ENCODE assay signal across 25 cellular contexts in genomic region chr11:14623036-14623435, GRCh38. TPM values are rescaled to one million over a fixed set of nuclear protein-coding genes. Genes with fewer than 3 reads are reported as not detected.
DNase-seq lines count a peak whose midpoint lies in the region; ATAC-seq and TF ChIP-seq lines count a peak whose summit lies in the region.
"Had no signal": no experiment of that assay in that cellular context is flagged by ENCODE, and none has a peak within 500 bp of the region (broad histone marks: within the 10 kb centered on the region; RNA-seq: fewer than 3 reads in every experiment).

No MANE protein-coding gene starts in this region.

- intact Hi-C loops in activated CD4-positive, alpha-beta memory T cell treated with anti-CD3 and anti-CD28 coated beads for 36 hours (cut with micrococcal nuclease): no loop called here
- intact Hi-C loops in sigmoid colon (cut with DNase I): loop anchor here (5.0 kb wide), 1 partner anchor 66 kb away; no protein-coding TSS in a partner anchor
- intact Hi-C loops in left colon (cut with DNase I, micrococcal nuclease): no loop called here

- H3K79me2 ChIP-seq in Loucy (ENCODE audit: insufficient read depth, low read length): no peaks in the 10 kb centered on the region

- ATAC-seq in left colon: no peak
- ATAC-seq: A549; effector memory CD8-positive, alpha-beta T cell had no signal

- peaks cover 4% of the 10 kb centered on the region for H4K20me1 ChIP-seq in Loucy (ENCODE audit: insufficient read depth, low read length, poor library complexity, severe bottlenecking)

- H3K9ac ChIP-seq in Loucy (ENCODE audit: low read depth, low read length, poor library complexity, severe bottlenecking) (no peak overlapping the region), endodermal cell (ENCODE audit: extremely low read depth, low read length, poor library complexity, severe bottlenecking) (no peak overlapping the region)

- no peaks in the 10 kb centered on the region for H3K27me3 ChIP-seq in Loucy (ENCODE audit: insufficient read depth, low read length, poor library complexity, severe bottlenecking)
- H3K27me3 ChIP-seq in endodermal cell (ENCODE audit: control insufficient read depth, insufficient read depth, low read length, poor library complexity, severe bottlenecking): no peaks in the 10 kb centered on the region
- no peaks in the 10 kb centered on the region for H3K27me3 ChIP-seq in sigmoid colon
- H3K27me3 ChIP-seq: BE2C, colonic mucosa, tibial nerve had no signal

- no peaks in the 10 kb centered on the region for H3F3A ChIP-seq in Loucy (ENCODE audit: low read depth)

- 94 to 100% methylated on average over 1 to 3 of the region's 3 CpGs for WGBS in endodermal cell (ENCODE audit: insufficient coverage in 1 of 2, insufficient read length in 1 of 2), 2 experiments
- WGBS in sigmoid colon, 2 donors: 95 to 97% methylated on average over 3 of the region's 3 CpGs

- no peaks in the 10 kb centered on the region for H3K9me2 ChIP-seq in Loucy (replicated peaks; ENCODE audit: low read depth, low read length)

- no peaks in the 10 kb centered on the region for H3K9me3 Mint-ChIP-seq in activated CD4-positive, alpha-beta memory T cell treated with anti-CD3 and anti-CD28 coated beads for 36 hours
- peaks cover 18% of the 10 kb centered on the region for H3K9me3 Mint-ChIP-seq in activated CD4-positive, alpha-beta memory T cell treated with anti-CD3 and anti-CD28 coated beads, Interleukin-2, amount 10 ng/mL, durations not matched to agents 7 days and 5 days
- H3K9me3 Mint-ChIP-seq in endodermal cell: no peaks in the 10 kb centered on the region
- H3K9me3 Mint-ChIP-seq: effector memory CD8-positive, alpha-beta T cell; stimulated activated naive CD8-positive, alpha-beta T cell treated with anti-CD3 and anti-CD28 coated beads, Interleukin-15, Interleukin-2, amounts not matched to agents 100 ng/mL and 50 ng/mL, for 24 hours had no signal

- H3K9me3 ChIP-seq in Loucy (ENCODE audit: insufficient read depth, low read depth, low read length) (no peaks in the 10 kb centered on the region), endodermal cell (ENCODE audit: control insufficient read depth, low read length) (no peaks in the 10 kb centered on the region), sigmoid colon (no peaks in the 10 kb centered on the region)
- H3K9me3 ChIP-seq: A549, BE2C, colonic mucosa, tibial nerve had no signal

- no peak for TF ChIP-seq EP300 in sigmoid colon (IDR thresholded peaks at IDR 0.05)

- no peak overlapping the region for H3K4me3 Mint-ChIP-seq in activated CD4-positive, alpha-beta memory T cell treated with anti-CD3 and anti-CD28 coated beads for 36 hours
- H3K4me3 Mint-ChIP-seq in activated CD4-positive, alpha-beta memory T cell treated with anti-CD3 and anti-CD28 coated beads, Interleukin-2, amount 10 ng/mL, durations not matched to agents 7 days and 5 days: no peak overlapping the region
- no peak overlapping the region for H3K4me3 Mint-ChIP-seq in endodermal cell
- H3K4me3 Mint-ChIP-seq: brain; effector memory CD8-positive, alpha-beta T cell; naive B cell; stimulated activated naive CD8-positive, alpha-beta T cell treated with anti-CD3 and anti-CD28 coated beads, Interleukin-15, Interleukin-2, amounts not matched to agents 100 ng/mL and 50 ng/mL, for 24 hours had no signal

- POLR2A ChIA-PET in activated CD4-positive, alpha-beta memory T cell treated with anti-CD3 and anti-CD28 coated beads for 36 hours (lab: Charles Lee): no interaction called here
- POLR2A ChIA-PET in activated CD4-positive, alpha-beta memory T cell treated with anti-CD3 and anti-CD28 coated beads, Interleukin-2, amount 10 ng/mL, durations not matched to agents 7 days and 5 days (lab: Charles Lee): interaction anchor here (1.4 kb wide), 1 partner anchor 44 kb away, joined by 3 read pairs; no protein-coding TSS in a partner anchor

- H3K4me2 ChIP-seq in Loucy (ENCODE audit: low read depth, low read length, poor library complexity, severe bottlenecking): no peak overlapping the region
- H3K4me2 ChIP-seq: A549 had no signal

- no peak for TF ChIP-seq POLR2A in sigmoid colon (IDR thresholded peaks at IDR 0.05)

- no peaks in the 10 kb centered on the region for H3K27me3 Mint-ChIP-seq in activated CD4-positive, alpha-beta memory T cell treated with anti-CD3 and anti-CD28 coated beads for 36 hours
- no peaks in the 10 kb centered on the region for H3K27me3 Mint-ChIP-seq in activated CD4-positive, alpha-beta memory T cell treated with anti-CD3 and anti-CD28 coated beads, Interleukin-2, amount 10 ng/mL, durations not matched to agents 7 days and 5 days
- no peaks in the 10 kb centered on the region for H3K27me3 Mint-ChIP-seq in endodermal cell (ENCODE audit: insufficient read depth)
- H3K27me3 Mint-ChIP-seq: brain; effector memory CD8-positive, alpha-beta T cell; naive B cell; stimulated activated naive CD8-positive, alpha-beta T cell treated with anti-CD3 and anti-CD28 coated beads, Interleukin-15, Interleukin-2, amounts not matched to agents 100 ng/mL and 50 ng/mL, for 24 hours had no signal

- no peak overlapping the region for H3K4me3 ChIP-seq in Loucy (ENCODE audit: low read length, poor library complexity, severe bottlenecking)
- H3K4me3 ChIP-seq in endodermal cell (ENCODE audit: low read length): no peak overlapping the region
- H3K4me3 ChIP-seq in sigmoid colon: no peak overlapping the region
- H3K4me3 ChIP-seq: A549, colonic mucosa, tibial nerve had no signal

- H2AFZ ChIP-seq in Loucy (ENCODE audit: low read length): no peak overlapping the region

- TF ChIP-seq CTCF in Loucy (conservative IDR thresholded peaks at IDR 0.05; ENCODE audit: low read length) (peak; percentile 40), endodermal cell (conservative IDR thresholded peaks at IDR 0.05) (peak; percentile 58), sigmoid colon (IDR thresholded peaks at IDR 0.05) (no peak)

- H3K27ac Mint-ChIP-seq in activated CD4-positive, alpha-beta memory T cell treated with anti-CD3 and anti-CD28 coated beads for 36 hours: peak overlapping the region; percentile 2
- no peak overlapping the region for H3K27ac Mint-ChIP-seq in activated CD4-positive, alpha-beta memory T cell treated with anti-CD3 and anti-CD28 coated beads, Interleukin-2, amount 10 ng/mL, durations not matched to agents 7 days and 5 days
- no peak overlapping the region for H3K27ac Mint-ChIP-seq in endodermal cell
- H3K27ac Mint-ChIP-seq: brain; stimulated activated naive CD8-positive, alpha-beta T cell treated with anti-CD3 and anti-CD28 coated beads, Interleukin-15, Interleukin-2, amounts not matched to agents 100 ng/mL and 50 ng/mL, for 24 hours had no signal

- H3K27ac ChIP-seq in endodermal cell (ENCODE audit: low read depth, low read length) (no peak overlapping the region), sigmoid colon (peak overlapping the region in 3 of 4 donors; percentile 37 to 72 (median 61))
- H3K27ac ChIP-seq: A549, colonic mucosa, tibial nerve had no signal

- H3K4me1 Mint-ChIP-seq in activated CD4-positive, alpha-beta memory T cell treated with anti-CD3 and anti-CD28 coated beads for 36 hours (ENCODE audit: low read depth): peaks cover 40% of the 10 kb centered on the region
- peaks cover 24% of the 10 kb centered on the region for H3K4me1 Mint-ChIP-seq in activated CD4-positive, alpha-beta memory T cell treated with anti-CD3 and anti-CD28 coated beads, Interleukin-2, amount 10 ng/mL, durations not matched to agents 7 days and 5 days
- no peaks in the 10 kb centered on the region for H3K4me1 Mint-ChIP-seq in endodermal cell
- H3K4me1 Mint-ChIP-seq: brain had no signal

- H3K36me3 Mint-ChIP-seq in activated CD4-positive, alpha-beta memory T cell treated with anti-CD3 and anti-CD28 coated beads for 36 hours: peaks cover 3% of the 10 kb centered on the region
- H3K36me3 Mint-ChIP-seq in activated CD4-positive, alpha-beta memory T cell treated with anti-CD3 and anti-CD28 coated beads, Interleukin-2, amount 10 ng/mL, durations not matched to agents 7 days and 5 days (ENCODE audit: low read depth): peaks cover 51% of the 10 kb centered on the region
- no peaks in the 10 kb centered on the region for H3K36me3 Mint-ChIP-seq in endodermal cell (ENCODE audit: low read depth)
- H3K36me3 Mint-ChIP-seq: brain, naive B cell had no signal

- CTCF ChIA-PET in activated CD4-positive, alpha-beta memory T cell treated with anti-CD3 and anti-CD28 coated beads for 36 hours (lab: Charles Lee): interaction anchor here (3.7 kb wide), 1 partner anchor 285 kb away, joined by 29 read pairs; no protein-coding TSS in a partner anchor
- CTCF ChIA-PET in activated CD4-positive, alpha-beta memory T cell treated with anti-CD3 and anti-CD28 coated beads, Interleukin-2, amount 10 ng/mL, durations not matched to agents 7 days and 5 days (lab: Charles Lee): interaction anchor here (0.7 to 1.6 kb wide), 4 partner anchors 13 to 285 kb away, joined by 3 to 17 read pairs (median 3); no protein-coding TSS in a partner anchor

- H3K36me3 ChIP-seq in Loucy (ENCODE audit: insufficient read depth, low read length) (no peaks in the 10 kb centered on the region), endodermal cell (ENCODE audit: control insufficient read depth, insufficient read depth, low read length) (no peaks in the 10 kb centered on the region), sigmoid colon (no peaks in the 10 kb centered on the region)
- H3K36me3 ChIP-seq: BE2C, colonic mucosa, tibial nerve had no signal

- H3K4me1 ChIP-seq in Loucy (ENCODE audit: insufficient read depth, low read length, poor library complexity, severe bottlenecking) (peaks cover 36% of the 10 kb centered on the region), endodermal cell (ENCODE audit: control insufficient read depth, insufficient read depth, low read length) (no peaks in the 10 kb centered on the region), sigmoid colon (peaks cover 0 to 52% (median 40%) of the 10 kb centered on the region in 4 donors)
- H3K4me1 ChIP-seq: A549, BE2C, colonic mucosa, tibial nerve had no signal

- DNase-seq in activated CD4-positive, alpha-beta memory T cell treated with anti-CD3 and anti-CD28 coated beads for 36 hours: no peak
- no peak for DNase-seq in activated CD4-positive, alpha-beta memory T cell treated with anti-CD3 and anti-CD28 coated beads, Interleukin-2, amount 10 ng/mL, durations not matched to agents 7 days and 5 days
- DNase-seq in endodermal cell: peak; percentile 56
- no peak for DNase-seq in sigmoid colon
- DNase-seq in NCI-H146 treated with DMSO at 0.1 percent for 48 hours (lab: John Stamatoyannopoulos, UW; ENCODE audit: unreplicated experiment): no peak
- DNase-seq in 8988T: no peak
- DNase-seq in left colon: no peak
- DNase-seq: activated CD4-positive, alpha-beta T cell treated with anti-CD3 and anti-CD28 coated beads for 1 hour; activated effector memory CD4-positive, alpha-beta T cell treated with Interleukin-2 at 50 U/mL for 16 hours; BE2C; colonic mucosa; IMR-90; naive B cell; NCI-H1694; NCI-H774; Right ventricle myocardium superior; stimulated activated CD4-positive, alpha-beta T cell treated with anti-CD3 and anti-CD28 coated beads, Interleukin-12 subunit alpha, Interleukin-12 subunit beta, amount 100 ng/mL, for 4 hours; SW 1271 had no signal

RNA-seq across cellular contexts. Expression of gene PDE3B, which starts 20.6 kb away (rescaled TPM):
- 10 to 100 TPM; 21.6 to 21.8 TPM for total RNA-seq in activated CD4-positive, alpha-beta memory T cell treated with anti-CD3 and anti-CD28 coated beads for 36 hours
- total RNA-seq in activated CD4-positive, alpha-beta memory T cell treated with anti-CD3 and anti-CD28 coated beads, Interleukin-2, amount 10 ng/mL, durations not matched to agents 7 days and 5 days: 10 to 100 TPM; 73.9 to 74.9 TPM
- total RNA-seq in endodermal cell (10 to 100 TPM in 1 of 2 donors, 1 to 10 TPM in 1; 9.4 to 11.7 TPM), sigmoid colon (100 to 1,000 TPM in 2 of 4 donors, 10 to 100 TPM in 2; 78.3 to 132 (median 93.4) TPM), left colon (10 to 100 TPM; 23.9 to 32.9 TPM)
- 13.4 TPM for polyA plus RNA-seq in endodermal cell (2013, experiment 1 of 2)
- polyA plus RNA-seq in endodermal cell (2013, experiment 2 of 2): 14.0 TPM
- 10 to 100 TPM in 1 of 3 donors, 1 to 10 TPM in 2; 1.2 to 13.5 (median 2.4) TPM for polyA plus RNA-seq in sigmoid colon
- total RNA-seq: OCI-LY7 had no signal

Comparison
In these comparisons a context has a peak if more than half of its experiments do, and no peak if none do; other contexts are left out.
1. CTCF ChIP-seq: peak in Loucy (single experiment) and endodermal cell (single experiment); none in sigmoid colon (0 of 4).